Comparison of ENCODE assay signal across 1 cellular context in genomic region chr4:1246901-1247810, GRCh38.
TF ChIP-seq lines count a peak whose summit lies in the region.

No MANE protein-coding gene starts in this region.

TF ChIP-seq in K562, 482 proteins besides CTCF, POLR2A, EP300 and RAD21 (continued from another document and continues in another):
- TF ChIP-seq KLF13 (tag; IDR thresholded peaks at IDR 0.05; ENCODE audit: borderline replicate concordance, low read depth) (no peak), ZNF431 (CRISPR knock-in tag; IDR thresholded peaks at IDR 0.05) (no peak), ZBTB5 (IDR thresholded peaks at IDR 0.05) (no peak), SAP30 (IDR thresholded peaks at IDR 0.05; ENCODE audit: borderline replicate concordance, insufficient read depth, low read depth, low read length, poor library complexity, severe bottlenecking) (no peak), TFAP4 (CRISPR knock-in tag; IDR thresholded peaks at IDR 0.05; ENCODE audit: borderline replicate concordance) (peak; percentile 37; the same call in 1 of the 2 replicates), ZBTB17 (CRISPR knock-in tag; IDR thresholded peaks at IDR 0.05) (no peak), HNRNPL (IDR thresholded peaks at IDR 0.05; ENCODE audit: low read depth, low read length) (no peak), ELK3 (CRISPR knock-in tag; IDR thresholded peaks at IDR 0.05) (no peak), MTA2 (IDR thresholded peaks at IDR 0.05; ENCODE audit: low read depth) (no peak), PCBP1 (IDR thresholded peaks at IDR 0.05; ENCODE audit: low read depth, low read length, poor library complexity, severe bottlenecking) (no peak), PHTF2 (CRISPR knock-in tag; IDR thresholded peaks at IDR 0.05) (no peak), POLR2G (IDR thresholded peaks at IDR 0.05; ENCODE audit: low read depth, low read length) (no peak; the same call in 1 of the 2 replicates), HEY1 (CRISPR knock-in tag; IDR thresholded peaks at IDR 0.05; ENCODE audit: borderline replicate concordance) (no peak), HMGN3 (IDR thresholded peaks at IDR 0.05; ENCODE audit: borderline replicate concordance, extremely low read depth, insufficient read length, low read depth, low read length) (no peak), TRIM25 (IDR thresholded peaks at IDR 0.05; ENCODE audit: borderline replicate concordance) (no peak), CBFA2T3 (IDR thresholded peaks at IDR 0.05) (no peak), EZH2 (IDR thresholded peaks at IDR 0.05; ENCODE audit: borderline replicate concordance, low read depth, low read length) (no peak), KLF6 (CRISPR knock-in tag; IDR thresholded peaks at IDR 0.05; ENCODE audit: borderline replicate concordance) (no peak), ETV5 (CRISPR knock-in tag; IDR thresholded peaks at IDR 0.05; ENCODE audit: low read depth) (no peak), MTF1 (CRISPR knock-in tag; IDR thresholded peaks at IDR 0.05; ENCODE audit: borderline replicate concordance) (no peak), CAMTA2 (CRISPR knock-in tag; conservative IDR thresholded peaks at IDR 0.05) (no peak), NR2C1 (IDR thresholded peaks at IDR 0.05) (no peak), NR2C1 (tag; IDR thresholded peaks at IDR 0.05) (no peak), KAT8 (IDR thresholded peaks at IDR 0.05; ENCODE audit: low read depth) (no peak), ZNF23 (CRISPR knock-in tag; IDR thresholded peaks at IDR 0.05) (no peak), XRCC5 (IDR thresholded peaks at IDR 0.05; ENCODE audit: low read depth, low read length) (no peak), FUS (optimal IDR thresholded peaks at IDR 0.05; ENCODE audit: low read depth, low read length) (no peak), ZBTB1 (CRISPR knock-in tag; IDR thresholded peaks at IDR 0.05; ENCODE audit: borderline replicate concordance, low read depth) (0 out of 2 replicates have a peak, but pooled peaks have one; percentile 23), ZNF212 (CRISPR knock-in tag; IDR thresholded peaks at IDR 0.05) (no peak), ZNF398 (CRISPR knock-in tag; IDR thresholded peaks at IDR 0.05) (no peak), MGA (IDR thresholded peaks at IDR 0.05) (peak; percentile 71)
- TF ChIP-seq, protein P1, sequence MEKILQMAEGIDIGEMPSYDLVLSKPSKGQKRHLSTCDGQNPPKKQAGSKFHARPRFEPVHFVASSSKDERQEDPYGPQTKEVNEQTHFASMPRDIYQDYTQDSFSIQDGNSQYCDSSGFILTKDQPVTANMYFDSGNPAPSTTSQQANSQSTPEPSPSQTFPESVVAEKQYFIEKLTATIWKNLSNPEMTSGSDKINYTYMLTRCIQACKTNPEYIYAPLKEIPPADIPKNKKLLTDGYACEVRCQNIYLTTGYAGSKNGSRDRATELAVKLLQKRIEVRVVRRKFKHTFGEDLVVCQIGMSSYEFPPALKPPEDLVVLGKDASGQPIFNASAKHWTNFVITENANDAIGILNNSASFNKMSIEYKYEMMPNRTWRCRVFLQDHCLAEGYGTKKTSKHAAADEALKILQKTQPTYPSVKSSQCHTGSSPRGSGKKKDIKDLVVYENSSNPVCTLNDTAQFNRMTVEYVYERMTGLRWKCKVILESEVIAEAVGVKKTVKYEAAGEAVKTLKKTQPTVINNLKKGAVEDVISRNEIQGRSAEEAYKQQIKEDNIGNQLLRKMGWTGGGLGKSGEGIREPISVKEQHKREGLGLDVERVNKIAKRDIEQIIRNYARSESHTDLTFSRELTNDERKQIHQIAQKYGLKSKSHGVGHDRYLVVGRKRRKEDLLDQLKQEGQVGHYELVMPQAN (IDR thresholded peaks at IDR 0.05; ENCODE audit: borderline replicate concordance): no peak
- TF ChIP-seq, protein P2, sequence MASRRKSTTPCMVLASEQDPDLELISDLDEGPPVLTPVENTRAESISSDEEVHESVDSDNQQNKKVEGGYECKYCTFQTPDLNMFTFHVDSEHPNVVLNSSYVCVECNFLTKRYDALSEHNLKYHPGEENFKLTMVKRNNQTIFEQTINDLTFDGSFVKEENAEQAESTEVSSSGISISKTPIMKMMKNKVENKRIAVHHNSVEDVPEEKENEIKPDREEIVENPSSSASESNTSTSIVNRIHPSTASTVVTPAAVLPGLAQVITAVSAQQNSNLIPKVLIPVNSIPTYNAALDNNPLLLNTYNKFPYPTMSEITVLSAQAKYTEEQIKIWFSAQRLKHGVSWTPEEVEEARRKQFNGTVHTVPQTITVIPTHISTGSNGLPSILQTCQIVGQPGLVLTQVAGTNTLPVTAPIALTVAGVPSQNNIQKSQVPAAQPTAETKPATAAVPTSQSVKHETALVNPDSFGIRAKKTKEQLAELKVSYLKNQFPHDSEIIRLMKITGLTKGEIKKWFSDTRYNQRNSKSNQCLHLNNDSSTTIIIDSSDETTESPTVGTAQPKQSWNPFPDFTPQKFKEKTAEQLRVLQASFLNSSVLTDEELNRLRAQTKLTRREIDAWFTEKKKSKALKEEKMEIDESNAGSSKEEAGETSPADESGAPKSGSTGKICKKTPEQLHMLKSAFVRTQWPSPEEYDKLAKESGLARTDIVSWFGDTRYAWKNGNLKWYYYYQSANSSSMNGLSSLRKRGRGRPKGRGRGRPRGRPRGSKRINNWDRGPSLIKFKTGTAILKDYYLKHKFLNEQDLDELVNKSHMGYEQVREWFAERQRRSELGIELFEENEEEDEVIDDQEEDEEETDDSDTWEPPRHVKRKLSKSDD (conservative IDR thresholded peaks at IDR 0.05; ENCODE audit: low read length): no peak
